Comparison of ENCODE assay signal across 13 cellular contexts in the genomic region with DNA sequence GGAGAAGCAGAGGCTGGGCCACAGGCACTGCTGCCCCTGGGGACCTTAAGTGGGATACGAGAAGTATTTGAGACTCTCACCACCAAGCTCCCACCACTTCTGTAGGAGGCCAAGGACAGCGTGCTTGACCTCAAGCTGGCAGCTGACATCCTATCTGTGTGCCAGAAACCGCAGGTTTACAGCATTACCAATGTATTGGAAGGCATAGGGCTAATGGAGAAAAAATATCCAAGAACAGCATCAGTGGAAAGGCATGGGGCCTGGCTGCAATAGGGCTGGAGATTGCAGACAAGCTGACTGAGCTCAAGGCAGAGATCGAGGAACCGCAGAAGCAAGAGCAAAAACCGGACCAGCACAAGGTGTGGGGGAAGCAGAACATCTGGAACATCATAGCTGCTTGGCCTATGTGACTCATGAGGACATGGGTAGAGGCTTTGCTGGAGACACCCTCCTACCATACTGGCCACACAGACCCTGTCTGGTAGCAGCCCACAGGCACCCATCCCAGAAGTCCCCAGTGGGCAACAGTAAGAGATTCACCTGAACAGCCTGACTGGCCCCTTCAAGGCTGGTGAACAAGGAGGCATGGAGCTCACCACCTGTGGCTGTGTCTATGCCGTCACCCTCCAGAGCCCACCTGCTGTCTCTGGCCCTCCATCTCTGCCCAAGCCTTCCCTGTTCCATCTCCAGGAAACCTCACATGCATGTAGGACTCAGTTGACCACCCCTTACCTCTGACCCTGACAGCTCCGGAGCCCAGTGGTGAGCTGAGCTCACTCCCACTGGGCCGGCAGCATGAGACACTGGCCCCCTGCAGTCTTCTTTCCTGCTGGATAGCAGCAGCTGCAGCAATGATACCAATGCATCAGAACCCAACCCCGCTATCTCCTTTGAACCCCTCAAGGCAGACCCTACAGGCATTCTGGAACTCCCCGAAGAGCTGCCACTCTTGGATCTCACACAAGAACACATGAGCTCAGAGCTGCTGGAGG.
DNase-seq lines count a peak whose midpoint lies in the region; ATAC-seq and TF ChIP-seq lines count a peak whose summit lies in the region.
"Had no signal": no experiment of that assay in that cellular context is flagged by ENCODE, and none has a peak within 500 bp of the region (broad histone marks: within the 10 kb centered on the region; RNA-seq: fewer than 3 reads in every experiment).

No MANE protein-coding gene starts in this region.

- ATAC-seq in stimulated activated naive CD8-positive, alpha-beta T cell treated with anti-CD3 and anti-CD28 coated beads, Interleukin-15, amount 100 ng/mL, for 72 hours = peak; percentile 20
- ATAC-seq in stimulated activated naive CD8-positive, alpha-beta T cell treated with anti-CD3 and anti-CD28 coated beads, Interleukin-15, Interleukin-2, amounts not matched to agents 100 U/mL and 50 U/mL, for 24 hours = no peak
- no peak for ATAC-seq in HG02571 (IDR thresholded peaks at IDR 0.05; ENCODE audit: unreplicated experiment)
- no peak for ATAC-seq in body of pancreas
- ATAC-seq: activated naive CD8-positive, alpha-beta T cell treated with anti-CD3 and anti-CD28 coated beads, Interleukin-2, amount 50 U/mL, for 24 hours had no signal

- no peaks in the 10 kb centered on the region for H3K9me3 Mint-ChIP-seq in stimulated activated naive CD8-positive, alpha-beta T cell treated with anti-CD3 and anti-CD28 coated beads, Interleukin-15, amount 100 ng/mL, for 72 hours
- H3K9me3 Mint-ChIP-seq in chondrocyte (ENCODE audit: low read depth) = peaks cover 7% of the 10 kb centered on the region
- H3K9me3 Mint-ChIP-seq: activated naive CD8-positive, alpha-beta T cell treated with anti-CD3 and anti-CD28 coated beads, Interleukin-2, amount 50 U/mL, for 24 hours; CD8-positive, alpha-beta memory T cell; nephron; stimulated activated naive CD8-positive, alpha-beta T cell treated with anti-CD3 and anti-CD28 coated beads, Interleukin-15, Interleukin-2, amounts not matched to agents 100 ng/mL and 50 ng/mL, for 24 hours had no signal

- H3K27me3 Mint-ChIP-seq in stimulated activated naive CD8-positive, alpha-beta T cell treated with anti-CD3 and anti-CD28 coated beads, Interleukin-15, amount 100 ng/mL, for 72 hours = peaks cover 29% of the 10 kb centered on the region
- H3K27me3 Mint-ChIP-seq in chondrocyte (ENCODE audit: low read depth) = no peaks in the 10 kb centered on the region

- H3K27ac Mint-ChIP-seq in stimulated activated naive CD8-positive, alpha-beta T cell treated with anti-CD3 and anti-CD28 coated beads, Interleukin-15, amount 100 ng/mL, for 72 hours = peak overlapping the region in 1 of 2 donors; percentile 17
- H3K27ac Mint-ChIP-seq in chondrocyte (ENCODE audit: unreplicated experiment) = peak overlapping the region; percentile 74
- H3K27ac Mint-ChIP-seq: activated naive CD8-positive, alpha-beta T cell treated with anti-CD3 and anti-CD28 coated beads, Interleukin-2, amount 50 U/mL, for 24 hours; CD8-positive, alpha-beta memory T cell; stimulated activated naive CD8-positive, alpha-beta T cell treated with anti-CD3 and anti-CD28 coated beads, Interleukin-15, Interleukin-2, amounts not matched to agents 100 ng/mL and 50 ng/mL, for 24 hours had no signal

- H3K4me1 Mint-ChIP-seq in stimulated activated naive CD8-positive, alpha-beta T cell treated with anti-CD3 and anti-CD28 coated beads, Interleukin-15, amount 100 ng/mL, for 72 hours = no peaks in the 10 kb centered on the region
- H3K4me1 Mint-ChIP-seq in chondrocyte (ENCODE audit: low read depth) = peaks cover 46% of the 10 kb centered on the region
- H3K4me1 Mint-ChIP-seq: activated naive CD8-positive, alpha-beta T cell treated with anti-CD3 and anti-CD28 coated beads, Interleukin-2, amount 50 U/mL, for 24 hours; CD8-positive, alpha-beta memory T cell had no signal

- no peaks in the 10 kb centered on the region for H3K9me3 ChIP-seq in body of pancreas
- H3K9me3 ChIP-seq in BE2C = no peaks in the 10 kb centered on the region

- TF ChIP-seq POLR2A in body of pancreas (IDR thresholded peaks at IDR 0.05) = no peak

- no peak overlapping the region for H3K27ac ChIP-seq in body of pancreas

- no peaks in the 10 kb centered on the region for H3K36me3 Mint-ChIP-seq in chondrocyte (ENCODE audit: low read depth)
- H3K36me3 Mint-ChIP-seq: CD8-positive, alpha-beta memory T cell had no signal

- H3K4me3 ChIP-seq in body of pancreas = no peak overlapping the region
- no peak overlapping the region for H3K4me3 ChIP-seq in BE2C (ENCODE audit: low read depth, low read length)

- DNase-seq in stimulated activated naive CD8-positive, alpha-beta T cell treated with anti-CD3 and anti-CD28 coated beads, Interleukin-15, amount 100 ng/mL, for 72 hours = no peak
- DNase-seq in stimulated activated naive CD8-positive, alpha-beta T cell treated with anti-CD3 and anti-CD28 coated beads, Interleukin-15, Interleukin-2, amounts not matched to agents 100 U/mL and 50 U/mL, for 24 hours = no peak
- DNase-seq in chondrocyte (ENCODE audit: low spot score) (no peak), left kidney (ENCODE audit: low read depth, low spot score) (peak; percentile 12), T-helper 2 cell (no peak), body of pancreas (no peak), BE2C (no peak)
- DNase-seq: activated naive CD8-positive, alpha-beta T cell treated with anti-CD3 and anti-CD28 coated beads, Interleukin-2, amount 50 U/mL, for 24 hours; CD8-positive, alpha-beta memory T cell; SIG-M5 had no signal

- no peaks in the 10 kb centered on the region for H3K36me3 ChIP-seq in body of pancreas (replicated peaks in 1 of 2; ENCODE audit: insufficient read depth in 1 of 2, low read depth in 2 of 2)
- no peaks in the 10 kb centered on the region for H3K36me3 ChIP-seq in BE2C

- TF ChIP-seq CTCF in chondrocyte (IDR thresholded peaks at IDR 0.05) = no peak
- TF ChIP-seq CTCF in body of pancreas (IDR thresholded peaks at IDR 0.05) = no peak
- no peak for TF ChIP-seq CTCF in BE2C (IDR thresholded peaks at IDR 0.05; ENCODE audit: low read depth, low read length)

- H3K27me3 ChIP-seq in body of pancreas = no peaks in the 10 kb centered on the region
- H3K27me3 ChIP-seq in BE2C = no peaks in the 10 kb centered on the region; the same call in 1 of the 2 replicates

- intact Hi-C loops in body of pancreas (cut with DNase I) = no loop called here

- peaks cover 7% of the 10 kb centered on the region for H3K4me1 ChIP-seq in body of pancreas
- H3K4me1 ChIP-seq in BE2C = no peaks in the 10 kb centered on the region

- no peak overlapping the region for H3K4me3 Mint-ChIP-seq in stimulated activated naive CD8-positive, alpha-beta T cell treated with anti-CD3 and anti-CD28 coated beads, Interleukin-15, amount 100 ng/mL, for 72 hours
- no peak overlapping the region for H3K4me3 Mint-ChIP-seq in chondrocyte (ENCODE audit: unreplicated experiment)
- H3K4me3 Mint-ChIP-seq: activated naive CD8-positive, alpha-beta T cell treated with anti-CD3 and anti-CD28 coated beads, Interleukin-2, amount 50 U/mL, for 24 hours; CD8-positive, alpha-beta memory T cell; nephron; stimulated activated naive CD8-positive, alpha-beta T cell treated with anti-CD3 and anti-CD28 coated beads, Interleukin-15, Interleukin-2, amounts not matched to agents 100 ng/mL and 50 ng/mL, for 24 hours had no signal

- 89 to 90% methylated on average over 11 of the region's 11 CpGs for WGBS in body of pancreas, 2 donors
